In the genomic region with DNA sequence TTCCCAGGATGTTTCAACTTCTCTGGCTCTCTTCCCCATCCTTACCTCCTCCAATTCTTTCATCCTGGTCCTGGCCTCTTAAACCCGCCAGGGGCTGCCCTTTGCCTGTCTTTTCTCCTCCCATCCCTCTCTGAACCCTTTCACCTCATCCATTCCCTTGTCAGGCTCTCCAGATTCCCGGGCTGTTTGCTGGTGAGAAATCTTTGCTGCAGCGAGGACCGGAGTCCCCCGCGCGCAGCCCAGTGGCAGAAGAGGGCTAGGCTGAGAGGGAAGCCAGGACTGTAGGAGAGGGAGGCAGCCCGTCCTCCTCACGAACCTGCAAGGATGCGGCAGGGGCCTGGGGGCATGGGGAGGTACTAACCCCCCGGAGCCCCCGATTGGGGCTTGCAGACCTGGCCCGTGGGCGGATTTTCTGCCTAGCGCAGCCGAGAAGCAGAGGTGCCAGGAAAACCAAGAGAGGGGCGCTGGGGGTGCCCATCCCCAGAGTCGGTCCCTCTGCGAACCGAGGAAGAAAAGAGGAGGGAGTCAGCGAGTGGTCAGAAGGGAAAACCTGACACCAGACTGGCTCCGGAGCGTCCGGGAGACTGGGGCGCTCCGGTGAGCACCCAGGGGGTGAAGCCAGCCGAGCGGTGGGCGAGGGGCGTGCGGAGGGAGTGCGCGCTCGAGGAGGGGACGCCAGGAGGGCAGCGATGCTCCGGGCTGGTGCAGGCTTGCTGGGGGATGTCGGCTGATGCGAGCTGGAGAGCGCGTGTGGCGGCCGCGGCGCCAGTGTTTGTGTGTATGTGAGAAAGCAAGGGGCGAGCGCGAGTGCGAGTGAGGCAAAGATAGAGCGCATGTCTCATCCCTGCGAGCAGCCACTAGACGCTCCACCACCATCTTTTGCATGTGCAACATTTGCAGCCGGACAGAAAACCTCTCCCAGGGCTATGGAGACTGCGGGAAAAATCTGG, we compare ENCODE assay signal across 9 cellular contexts. TPM values are rescaled to one million over a fixed set of nuclear protein-coding genes. Genes with fewer than 3 reads are reported as not detected.
DNase-seq lines count a peak whose midpoint lies in the region; ATAC-seq, FAIRE-seq and TF ChIP-seq lines count a peak whose summit lies in the region.
"Had no signal": no experiment of that assay in that cellular context is flagged by ENCODE, and none has a peak within 500 bp of the region (broad histone marks: within the 10 kb centered on the region; RNA-seq: fewer than 3 reads in every experiment).

A gene (plus strand): TSS at position 242 of the 950 bp plus-strand sequence. CDS start 925 bp downstream, outside the sequence.

- H3K36me3 Mint-ChIP-seq in CD14-positive monocyte: peaks cover 0 to 6% of the 10 kb centered on the region in 2 donors
- H3K36me3 Mint-ChIP-seq in activated naive CD8-positive, alpha-beta T cell treated with anti-CD3 and anti-CD28 coated beads, Interleukin-2, amount 50 U/mL, for 24 hours (ENCODE audit: low read depth): peaks cover 2% of the 10 kb centered on the region

- TF ChIP-seq CTCF in CD14-positive monocyte (IDR thresholded peaks at IDR 0.05): no peak
- no peak for TF ChIP-seq CTCF in cardiac muscle cell (IDR thresholded peaks at IDR 0.05; ENCODE audit: low read depth, low read length)
- TF ChIP-seq CTCF in pancreas (IDR thresholded peaks at IDR 0.05): no peak

- H3K4me1 ChIP-seq in cardiac muscle cell (ENCODE audit: low read depth): peaks cover 7% of the 10 kb centered on the region
- peaks cover 0 to 10% (median 0%) of the 10 kb centered on the region in 3 donors for H3K4me1 ChIP-seq in pancreas

- H3K27ac Mint-ChIP-seq in CD14-positive monocyte: no peak within 1 kb of the TSS
- H3K27ac Mint-ChIP-seq in activated naive CD8-positive, alpha-beta T cell treated with anti-CD3 and anti-CD28 coated beads, Interleukin-2, amount 50 U/mL, for 24 hours: no peak within 1 kb of the TSS

- H3K27ac ChIP-seq in cardiac muscle cell (no peak within 1 kb of the TSS), pancreas (no peak within 1 kb of the TSS)
- H3K27ac ChIP-seq: neutrophil had no signal

- H3K9me3 ChIP-seq in MG63: no peaks in the 10 kb centered on the region
- H3K9me3 ChIP-seq in cardiac muscle cell (ENCODE audit: low read depth): no peaks in the 10 kb centered on the region
- no peaks in the 10 kb centered on the region for H3K9me3 ChIP-seq in pancreas
- H3K9me3 ChIP-seq: neutrophil had no signal

- FAIRE-seq in pancreas (lab: Jason Lieb, UNC): no peak

- peak; percentile 60 for ATAC-seq in activated naive CD8-positive, alpha-beta T cell treated with anti-CD3 and anti-CD28 coated beads, Interleukin-2, amount 50 U/mL, for 24 hours
- peak; percentile 40 to 84 (median 78) for ATAC-seq in pancreas
- no peak for ATAC-seq in GM21737 (IDR thresholded peaks at IDR 0.05; ENCODE audit: unreplicated experiment)

- peaks cover 41% of the 10 kb centered on the region for H3K27me3 ChIP-seq in MG63
- peaks cover 39% of the 10 kb centered on the region for H3K27me3 ChIP-seq in cardiac muscle cell
- peaks cover 0 to 39% (median 4%) of the 10 kb centered on the region in 4 donors for H3K27me3 ChIP-seq in pancreas

- 1% methylated on average over 54 of the region's 54 CpGs for WGBS in pancreas, 2 donors

- intact Hi-C loops in CD14-positive monocyte (cut with micrococcal nuclease) (no loop called here), pancreas (cut with DNase I) (no loop called here)

- DNase-seq in CD14-positive monocyte (ENCODE audit: low spot score) (no peak), MG63 (peak; percentile 43), cardiac muscle cell (ENCODE audit: low read depth in 1 of 2, low spot score in 1 of 2) (peak; percentile 65 to 76), pancreas (peak; percentile 2 to 69 (median 22)), NCI-H128 (lab: John Stamatoyannopoulos, UW; ENCODE audit: unreplicated experiment) (no peak)
- DNase-seq in activated naive CD8-positive, alpha-beta T cell treated with anti-CD3 and anti-CD28 coated beads, Interleukin-2, amount 50 U/mL, for 24 hours: no peak
- no peak for DNase-seq in central memory CD4-positive, alpha-beta T cell

- H3K4me1 Mint-ChIP-seq in CD14-positive monocyte: peaks cover 21% of the 10 kb centered on the region
- H3K4me1 Mint-ChIP-seq in activated naive CD8-positive, alpha-beta T cell treated with anti-CD3 and anti-CD28 coated beads, Interleukin-2, amount 50 U/mL, for 24 hours: peaks cover 16% of the 10 kb centered on the region

- no peaks in the 10 kb centered on the region for H3K36me3 ChIP-seq in MG63
- H3K36me3 ChIP-seq in cardiac muscle cell: no peaks in the 10 kb centered on the region
- H3K36me3 ChIP-seq in pancreas: no peaks in the 10 kb centered on the region
- H3K36me3 ChIP-seq: neutrophil had no signal

- H3K4me3 ChIP-seq in MG63: peak within 1 kb of the TSS; percentile 28
- H3K4me3 ChIP-seq in cardiac muscle cell: peak within 1 kb of the TSS; percentile 71
- peak within 1 kb of the TSS; percentile 10 to 38 (median 24) for H3K4me3 ChIP-seq in pancreas

- peaks cover 0 to 15% (median 5%) of the 10 kb centered on the region in 7 donors for H3K9me3 Mint-ChIP-seq in CD14-positive monocyte
- H3K9me3 Mint-ChIP-seq in activated naive CD8-positive, alpha-beta T cell treated with anti-CD3 and anti-CD28 coated beads, Interleukin-2, amount 50 U/mL, for 24 hours: peaks cover 4% of the 10 kb centered on the region

- H3K4me3 Mint-ChIP-seq in CD14-positive monocyte: peak within 1 kb of the TSS; percentile 31 to 88
- peak within 1 kb of the TSS; percentile 66 for H3K4me3 Mint-ChIP-seq in activated naive CD8-positive, alpha-beta T cell treated with anti-CD3 and anti-CD28 coated beads, Interleukin-2, amount 50 U/mL, for 24 hours

- peaks cover 37 to 40% (median 38%) of the 10 kb centered on the region in 3 donors for H3K27me3 Mint-ChIP-seq in CD14-positive monocyte (ENCODE audit: low read depth in 3 of 3)
- H3K27me3 Mint-ChIP-seq in activated naive CD8-positive, alpha-beta T cell treated with anti-CD3 and anti-CD28 coated beads, Interleukin-2, amount 50 U/mL, for 24 hours: peaks cover 46% of the 10 kb centered on the region

RNA-seq across cellular contexts. Expression of the gene that starts here (rescaled TPM):
- polyA plus RNA-seq in CD14-positive monocyte (not detected), cardiac muscle cell (20.8 and 31.3 TPM in 2 replicates), pancreas (1 to 10 TPM; 1.3 to 2.4 TPM)
- total RNA-seq in MG63 (2014; rRNA removed; shearing (Covaris generic); ENCODE audit: low replicate concordance): not detected in 2 replicates
- total RNA-seq in cardiac muscle cell (14.8 and 36.6 TPM in 2 replicates), pancreas (1 to 10 TPM in 3 of 6 donors, under 1 TPM in 3; 0.22 to 1.9 (median 0.93) TPM)

Comparison
In these comparisons a context has a peak if more than half of its experiments do, and no peak if none do; other contexts are left out.
1. Peak in DNase-seq and H3K4me3 ChIP-seq in MG63; RNA of the gene not detected or under 1 TPM.
2. DNase-seq: peak in cardiac muscle cell (2 of 2) and pancreas (6 of 6); none in CD14-positive monocyte (single experiment), activated naive CD8-positive, alpha-beta T cell treated with anti-CD3 and anti-CD28 coated beads, Interleukin-2, amount 50 U/mL, for 24 hours (single experiment), NCI-H128 (single experiment) and central memory CD4-positive, alpha-beta T cell (single experiment).
3. Peak in every context shown above with its lines, with median percentiles within 50 percentile points of each other: H3K4me3 ChIP-seq.